Comparison of ENCODE assay signal across 8 cellular contexts in genomic region chr16:637081-638018, GRCh38. TPM values are rescaled to one million over a fixed set of nuclear protein-coding genes. Genes with fewer than 3 reads are reported as not detected.
A peak's percentile ranks its signal among the peaks of the same experiment; 100 is the strongest.
DNase-seq lines count a peak whose midpoint lies in the region; ATAC-seq and TF ChIP-seq lines count a peak whose summit lies in the region.

No MANE protein-coding gene starts in this region.

- intact Hi-C loops in heart left ventricle (cut with DNase I) (loop anchor here in 1 of 10 donors (2.0 kb wide), 1 partner anchor 47 kb away; the partner anchor contains the start of gene RAB40C), posterior vena cava (cut with DNase I) (no loop called here), transverse colon (cut with DNase I; ENCODE audit: low total_unique reads) (no loop called here)

- in situ Hi-C loops in ACHN (cut with HindIII; ENCODE audit: low pct_ligation_motif_present, low pct_unique_long_range_greater_than_20kb, low sequenced_read_pairs) (no loop called here), transverse colon (cut with MboI; ENCODE audit: low pct_ligation_motif_present in 1 of 4, low pct_unique_long_range_greater_than_20kb in 1 of 4, low sequenced_read_pairs in 3 of 4) (no loop called here)

- H3K36me3 ChIP-seq in RWPE2 (ENCODE audit: low read depth) (no peaks in the 10 kb centered on the region), heart left ventricle (peaks cover 0 to 16% (median 0%) of the 10 kb centered on the region in 9 donors), transverse colon (no peaks in the 10 kb centered on the region)

- no peak for TF ChIP-seq POLR2A in heart left ventricle (IDR thresholded peaks at IDR 0.05)
- TF ChIP-seq POLR2A in transverse colon (IDR thresholded peaks at IDR 0.05), result no peak

- TF ChIP-seq CTCF in RWPE2 (IDR thresholded peaks at IDR 0.05; ENCODE audit: poor library complexity, severe bottlenecking) (no peak), heart left ventricle (IDR thresholded peaks at IDR 0.05) (no peak), transverse colon (IDR thresholded peaks at IDR 0.05) (no peak)

- no peak for TF ChIP-seq EP300 in transverse colon (IDR thresholded peaks at IDR 0.05; ENCODE audit: low read depth)

- ATAC-seq in RWPE2 (ENCODE audit: low read depth), result no peak
- ATAC-seq in heart left ventricle, result peak; percentile 67 to 85 (median 78)
- no peak for ATAC-seq in HG03521 (IDR thresholded peaks at IDR 0.05; ENCODE audit: unreplicated experiment)

- peak overlapping the region; percentile 44 for H3K27ac ChIP-seq in RWPE2 (ENCODE audit: poor library complexity, severe bottlenecking)
- H3K27ac ChIP-seq in heart left ventricle, result peak overlapping the region; percentile 94 to 100 (median 97)
- H3K27ac ChIP-seq in transverse colon, result peak overlapping the region; percentile 96 to 100 (median 98)

- WGBS in heart left ventricle, 4 donors, result 17 to 72% (median 27%) methylated on average over 7 to 53 of the region's 53 CpGs
- WGBS in transverse colon (ENCODE audit: low coverage in 1 of 2), 2 donors, result 29% methylated on average over 22 of the region's 53 CpGs; no CpG with 5 or more reads in 1 of the 2 donors

- H3K27me3 ChIP-seq in RWPE2 (ENCODE audit: insufficient read depth, poor library complexity, severe bottlenecking) (no peaks in the 10 kb centered on the region), heart left ventricle (no peaks in the 10 kb centered on the region), transverse colon (no peaks in the 10 kb centered on the region)

- H3K9me3 ChIP-seq in RWPE2 (ENCODE audit: severe bottlenecking), result no peaks in the 10 kb centered on the region
- H3K9me3 ChIP-seq in heart left ventricle, result no peaks in the 10 kb centered on the region
- H3K9me3 ChIP-seq in transverse colon, result no peaks in the 10 kb centered on the region

- H3K4me1 ChIP-seq in RWPE2 (ENCODE audit: insufficient read depth, poor library complexity, severe bottlenecking) (no peaks in the 10 kb centered on the region), heart left ventricle (peaks cover 3 to 35% (median 18%) of the 10 kb centered on the region in 12 donors), transverse colon (peaks cover 11 to 25% (median 21%) of the 10 kb centered on the region in 4 donors)

- peak; percentile 85 for DNase-seq in ACHN
- DNase-seq in GM19240 (ENCODE audit: insufficient read length, low spot score), result peak; percentile 98
- no peak for DNase-seq in RWPE2 (ENCODE audit: low spot score)
- peak; percentile 72 for DNase-seq in activated naive CD8-positive, alpha-beta T cell treated with anti-CD3 and anti-CD28 coated beads, Interleukin-2, amount 50 U/mL, for 16 hours (ENCODE audit: low read depth, low spot score)
- DNase-seq in heart left ventricle, result peak; percentile 92 to 95 (median 93)
- peak; percentile 97 for DNase-seq in posterior vena cava (ENCODE audit: low spot score)
- peak; percentile 92 for DNase-seq in transverse colon

- H3K4me3 ChIP-seq in RWPE2 (ENCODE audit: severe bottlenecking) (peak overlapping the region; percentile 82), heart left ventricle (peak overlapping the region; percentile 69 to 94 (median 82)), transverse colon (peak overlapping the region; percentile 73 to 94 (median 79))

RNA-seq across cellular contexts. Expression of gene METTL26, which starts 1.2 kb away (rescaled TPM):
- total RNA-seq in heart left ventricle (100 to 1,000 TPM in 2 of 9 donors, 10 to 100 TPM in 7; 39.6 to 187 (median 44.7) TPM), posterior vena cava (10 to 100 TPM; 43.3 to 63.2 TPM), transverse colon (10 to 100 TPM; 32.6 to 91.8 (median 86.7) TPM)
- 100 to 1,000 TPM; 101 to 165 TPM for polyA plus RNA-seq in heart left ventricle

RNA-seq across cellular contexts. Expression of gene MCRIP2, which starts 4.3 kb away (rescaled TPM):
- total RNA-seq in heart left ventricle (100 to 1,000 TPM in 4 of 9 donors, 10 to 100 TPM in 5; 52.3 to 219 (median 89.5) TPM), posterior vena cava (10 to 100 TPM; 19.0 to 21.5 TPM), transverse colon (100 to 1,000 TPM; 158 to 267 (median 211) TPM)
- 100 to 1,000 TPM in 1 of 2 donors, 10 to 100 TPM in 1; 97.0 to 321 TPM for polyA plus RNA-seq in heart left ventricle

RNA-seq across cellular contexts. Expression of gene WFIKKN1, which starts 6.6 kb away (rescaled TPM):
- total RNA-seq in heart left ventricle (1 to 10 TPM in 1 of 9 donors, under 1 TPM in 8; 0.15 to 1.1 (median 0.25) TPM), posterior vena cava (under 1 TPM; 0.14 TPM), transverse colon (10 to 100 TPM in 1 of 4 donors, 1 to 10 TPM in 3; 2.3 to 13.1 (median 4.2) TPM)
- polyA plus RNA-seq in heart left ventricle, result under 1 TPM; 0.30 to 0.51 TPM

RNA-seq across cellular contexts. Expression of gene WDR90, which starts 11.8 kb away (rescaled TPM):
- total RNA-seq in heart left ventricle, result 10 to 100 TPM in 2 of 9 donors, 1 to 10 TPM in 7; 3.7 to 17.4 (median 8.6) TPM
- polyA plus RNA-seq in heart left ventricle, result 10 to 100 TPM in 1 of 2 donors, 1 to 10 TPM in 1; 5.1 to 10.9 TPM
- 10 to 100 TPM; 13.4 to 14.9 TPM for total RNA-seq in posterior vena cava
- 100 to 1,000 TPM in 2 of 4 donors, 10 to 100 TPM in 2; 23.0 to 166 (median 90.2) TPM for total RNA-seq in transverse colon

RNA-seq across cellular contexts. Expression of gene RHOT2, which starts 30.6 kb away (rescaled TPM):
- total RNA-seq in heart left ventricle (100 to 1,000 TPM in 1 of 9 donors, 10 to 100 TPM in 8; 33.7 to 102 (median 83.5) TPM), posterior vena cava (10 to 100 TPM; 57.5 to 65.1 TPM), transverse colon (100 to 1,000 TPM; 133 to 386 (median 259) TPM)
- 100 to 1,000 TPM in 1 of 2 donors, 10 to 100 TPM in 1; 77.2 to 143 TPM for polyA plus RNA-seq in heart left ventricle

Comparison
In these comparisons a context has a peak if more than half of its experiments do, and no peak if none do; other contexts are left out.
1. ATAC-seq: peak in heart left ventricle (4 of 4); none in RWPE2 (single experiment) and HG03521 (single experiment).
2. H3K27ac ChIP-seq: peak in every context shown above with its lines; median percentile 98 in transverse colon; 97 in heart left ventricle; 44 in RWPE2.
3. Peak in every context shown above with its lines, with median percentiles within 50 percentile points of each other: H3K4me3 ChIP-seq.